ENCODE assay signal across 30 cellular contexts in genomic region chr6:88565836-88566235, GRCh38.
"Had no signal": no experiment of that assay in that cellular context is flagged by ENCODE, and none has a peak within 500 bp of the region (broad histone marks: within the 10 kb centered on the region; RNA-seq: fewer than 3 reads in every experiment).

No MANE protein-coding gene starts in this region.

- ATAC-seq: effector memory CD8-positive, alpha-beta T cell; esophagus mucosa; foreskin keratinocyte; gastroesophageal sphincter; heart right ventricle; left cardiac atrium; left lung; naive thymus-derived CD4-positive, alpha-beta T cell; sciatic nerve; stimulated activated naive CD8-positive, alpha-beta T cell treated with anti-CD3 and anti-CD28 coated beads, Interleukin-15, amount 100 ng/mL, for 72 hours; upper lobe of right lung had no signal

- DNase-seq: dermis blood vessel endothelial cell; effector memory CD8-positive, alpha-beta T cell; foreskin keratinocyte; glutamatergic neuron; heart right ventricle; hippocampal formation; left cardiac atrium; left lung; midbrain; naive thymus-derived CD4-positive, alpha-beta T cell; stimulated activated CD4-positive, alpha-beta T cell treated with anti-CD3 and anti-CD28 coated beads, Interleukin-12 subunit alpha, Interleukin-12 subunit beta, amount 100 ng/mL, for 4 hours; stimulated activated CD4-positive, alpha-beta T cell treated with anti-CD3 and anti-CD28 coated beads, Interleukin-1b, Interleukin-23, amount 100 ng/mL, for 48 hours; stimulated activated CD4-positive, alpha-beta T cell treated with anti-CD3 and anti-CD28 coated beads, Interleukin-4, amount 100 ng/mL, for 1 hour; stimulated activated CD8-positive, alpha-beta memory T cell treated with anti-CD3 and anti-CD28 coated beads, Interleukin-4, amount 100 ng/mL, for 48 hours; stimulated activated naive CD4-positive, alpha-beta T cell; stimulated activated naive CD8-positive, alpha-beta T cell treated with anti-CD3 and anti-CD28 coated beads, Interleukin-15, amount 100 ng/mL, for 72 hours; transverse colon; upper lobe of right lung; uterus had no signal

- H3K9me3 Mint-ChIP-seq: effector memory CD8-positive, alpha-beta T cell had no signal

- H3K27me3 Mint-ChIP-seq: progenitor cell of endocrine pancreas; stimulated activated naive CD8-positive, alpha-beta T cell treated with anti-CD3 and anti-CD28 coated beads, Interleukin-15, amount 100 ng/mL, for 72 hours had no signal

- H3K9ac ChIP-seq: parathyroid adenoma had no signal

- H3K79me2 ChIP-seq: parathyroid adenoma had no signal

- H3K36me3 ChIP-seq: gastroesophageal sphincter, heart right ventricle, left lung, neutrophil, suprapubic skin, transverse colon, upper lobe of right lung, uterus had no signal

- H3K4me2 ChIP-seq: smooth muscle cell had no signal

- H3K9me3 ChIP-seq: neutrophil, suprapubic skin, upper lobe of right lung, uterus had no signal

- H3K4me1 ChIP-seq: foreskin keratinocyte, left lung, parathyroid adenoma, upper lobe of right lung, uterus had no signal

- H3K27ac Mint-ChIP-seq: effector memory CD8-positive, alpha-beta T cell; naive thymus-derived CD4-positive, alpha-beta T cell; nephron; progenitor cell of endocrine pancreas; stimulated activated naive CD8-positive, alpha-beta T cell treated with anti-CD3 and anti-CD28 coated beads, Interleukin-15, amount 100 ng/mL, for 72 hours had no signal

- H3K27ac ChIP-seq: coronary artery, epithelial cell of prostate, foreskin keratinocyte, gastroesophageal sphincter, heart right ventricle, left lung, neutrophil, parathyroid adenoma, suprapubic skin, transverse colon, upper lobe of right lung, uterus had no signal

- H3K27me3 ChIP-seq: foreskin keratinocyte, gastroesophageal sphincter, heart right ventricle, left lung, neutrophil, suprapubic skin, transverse colon, upper lobe of right lung, uterus had no signal

- H3K4me3 Mint-ChIP-seq: effector memory CD8-positive, alpha-beta T cell; naive thymus-derived CD4-positive, alpha-beta T cell; nephron; stimulated activated naive CD8-positive, alpha-beta T cell treated with anti-CD3 and anti-CD28 coated beads, Interleukin-15, amount 100 ng/mL, for 72 hours had no signal

- H3K4me3 ChIP-seq: coronary artery, gastroesophageal sphincter, heart right ventricle, left lung, smooth muscle cell, suprapubic skin, transverse colon, upper lobe of right lung, uterus had no signal

- H2AFZ ChIP-seq: parathyroid adenoma had no signal
